In genomic region chr13:75217949-75218348, GRCh38 we compare ENCODE assay signal across 13 cellular contexts.
A peak's percentile ranks its signal among the peaks of the same experiment; 100 is the strongest.
DNase-seq lines count a peak whose midpoint lies in the region; ATAC-seq, FAIRE-seq and TF ChIP-seq lines count a peak whose summit lies in the region.
"Had no signal": no experiment of that assay in that cellular context is flagged by ENCODE, and none has a peak within 500 bp of the region (broad histone marks: within the 10 kb centered on the region; RNA-seq: fewer than 3 reads in every experiment).

No MANE protein-coding gene starts in this region.

- no peaks in the 10 kb centered on the region for H3K79me2 ChIP-seq in HCT116 (ENCODE audit: insufficient read depth, low read length)

- TF ChIP-seq RAD21 in HCT116 (IDR thresholded peaks at IDR 0.05; ENCODE audit: low read depth) = 0 out of 2 replicates have a peak, but pooled peaks have one; percentile 13

- H2AFZ ChIP-seq in HCT116 (ENCODE audit: low read depth, low read length, poor library complexity, severe bottlenecking) = no peak overlapping the region

- POLR2A ChIA-PET in HCT116 (lab: Charles Lee) = no interaction called here

- RAD21 ChIA-PET in HCT116 (lab: Charles Lee; ENCODE audit: low non-redundant PET in 1 of 2, low total read pairs in 2 of 2, uncharacterized antibody in 2 of 2, unreplicated experiment in 2 of 2) = no interaction called here

- no peaks in the 10 kb centered on the region for H3K9me2 ChIP-seq in HCT116 (ENCODE audit: insufficient read depth)

- H3K9ac ChIP-seq in HCT116 (ENCODE audit: low read length) (no peak overlapping the region), adipocyte (ENCODE audit: low read length) (no peak overlapping the region)

- H3K4me2 ChIP-seq in HCT116 (ENCODE audit: low read length) = no peak overlapping the region

- no peak for FAIRE-seq in small intestine (lab: Jason Lieb, UNC)
- FAIRE-seq: GM12892, pancreas had no signal

- H4K20me1 ChIP-seq in HCT116 (ENCODE audit: insufficient read depth) = no peaks in the 10 kb centered on the region

- no peak for TF ChIP-seq POLR2A in HCT116 (IDR thresholded peaks at IDR 0.05; ENCODE audit: borderline replicate concordance, extremely low read depth, insufficient read depth, insufficient read length)
- TF ChIP-seq POLR2A in uterus (IDR thresholded peaks at IDR 0.05) = no peak

- H3K4me1 ChIP-seq in HCT116 (ENCODE audit: control insufficient read depth in 1 of 2, insufficient read depth in 2 of 2, low read length in 2 of 2) = no peaks in the 10 kb centered on the region
- peaks cover 16% of the 10 kb centered on the region for H3K4me1 ChIP-seq in adipocyte (ENCODE audit: control insufficient read depth, insufficient read depth, low read length)
- peaks cover 0 to 6% of the 10 kb centered on the region in 2 donors for H3K4me1 ChIP-seq in uterus
- H3K4me1 ChIP-seq in small intestine (ENCODE audit: control insufficient read depth in 2 of 2, insufficient read depth in 1 of 2, low read depth in 1 of 2, low read length in 1 of 2) = no peaks in the 10 kb centered on the region
- H3K4me1 ChIP-seq: pancreas had no signal

- H3K27me3 ChIP-seq in HCT116 (ENCODE audit: insufficient read depth, low read length) = peaks cover 16% of the 10 kb centered on the region; the same call in 1 of the 2 replicates
- no peaks in the 10 kb centered on the region for H3K27me3 ChIP-seq in adipocyte (replicated peaks; ENCODE audit: control insufficient read depth, insufficient read depth, low read length)
- no peaks in the 10 kb centered on the region for H3K27me3 ChIP-seq in uterus
- H3K27me3 ChIP-seq in small intestine (ENCODE audit: control insufficient read depth in 2 of 2, insufficient read depth in 2 of 2, low read length in 2 of 2) = peaks cover 2 to 5% of the 10 kb centered on the region in 2 donors
- H3K27me3 ChIP-seq: pancreas had no signal

- CTCF ChIA-PET in HCT116 (lab: Charles Lee) = no interaction called here

- H3K9me3 ChIP-seq in HCT116 (ENCODE audit: control insufficient read depth in 1 of 2, insufficient read depth in 1 of 2, low read depth in 1 of 2, low read length in 2 of 2) = no peaks in the 10 kb centered on the region
- H3K9me3 ChIP-seq in adipocyte (ENCODE audit: control insufficient read depth, low read length) = no peaks in the 10 kb centered on the region
- H3K9me3 ChIP-seq in uterus = no peaks in the 10 kb centered on the region
- no peaks in the 10 kb centered on the region for H3K9me3 ChIP-seq in small intestine (ENCODE audit: control insufficient read depth, low read depth)
- H3K9me3 ChIP-seq: pancreas had no signal

- TF ChIP-seq CTCF in AG09309 (IDR thresholded peaks at IDR 0.05; ENCODE audit: control insufficient read depth, insufficient read depth, low read depth, low read length, missing control alignments) (peak; percentile 16), HCT116 (IDR thresholded peaks at IDR 0.05 in 2 of 3, conservative IDR thresholded peaks at IDR 0.05 in 1 of 3; ENCODE audit: borderline replicate concordance in 1 of 3, insufficient read depth in 1 of 3, low read depth in 2 of 3, low read length in 2 of 3) (no peak), uterus (IDR thresholded peaks at IDR 0.05) (no peak)

- H3K27ac ChIP-seq in HCT116 (ENCODE audit: low read depth, low read length) (no peak overlapping the region), uterus (no peak overlapping the region), small intestine (ENCODE audit: low read depth in 1 of 2, low read length in 1 of 2) (no peak overlapping the region)
- H3K27ac ChIP-seq: pancreas had no signal

- WGBS in small intestine, 3 donors = 31 to 41% (median 38%) methylated on average over 1 of the region's 1 CpG

- intact Hi-C loops in HCT116 (cut with micrococcal nuclease) (loop anchor here (2.0 to 5.0 kb wide), 2 partner anchors 931 to 1495 kb away; no protein-coding TSS in a partner anchor), uterus (cut with DNase I; ENCODE audit: low total_unique reads) (no loop called here)

- DNase-seq in AG09309 (ENCODE audit: low read depth) (peak; percentile 69), HCT116 (ENCODE audit: low read depth, low spot score) (no peak), adipocyte (ENCODE audit: low read depth) (peak; percentile 71), kidney tubule cell (ENCODE audit: low spot score) (peak; percentile 30), uterus (no peak), small intestine (no peak), NCI-H345 (lab: John Stamatoyannopoulos, UW) (no peak)
- DNase-seq: NCI-H187 treated with DMSO at 0.1 percent for 48 hours, pancreas, RPMI8226 had no signal

- no peaks in the 10 kb centered on the region for H3K36me3 ChIP-seq in HCT116 (ENCODE audit: control insufficient read depth in 1 of 2, insufficient read depth in 2 of 2, low read length in 2 of 2)
- H3K36me3 ChIP-seq in adipocyte (ENCODE audit: control insufficient read depth, insufficient read depth, low read length, severe bottlenecking) = no peaks in the 10 kb centered on the region
- H3K36me3 ChIP-seq in uterus = no peaks in the 10 kb centered on the region
- H3K36me3 ChIP-seq in small intestine (ENCODE audit: control insufficient read depth in 2 of 2, insufficient read depth in 2 of 2, low read length in 2 of 2) = no peaks in the 10 kb centered on the region
- H3K36me3 ChIP-seq: pancreas had no signal

- BruUV-seq in HCT116 (replicated peaks; lab: Mats Ljungman, UMichigan) = no TSS peak

- ATAC-seq in HCT116 = no peak
- no peak for ATAC-seq in HG03097 (IDR thresholded peaks at IDR 0.05; ENCODE audit: low FRiP score, unreplicated experiment)
- ATAC-seq: left lobe of liver, pancreas had no signal

- H3K4me3 ChIP-seq in AG09309 (ENCODE audit: control insufficient read depth, low read depth, low read length) (no peak overlapping the region), HCT116 (replicated peaks in 1 of 2; ENCODE audit: low read depth in 1 of 2, low read length in 2 of 2) (no peak overlapping the region), adipocyte (ENCODE audit: low read length) (no peak overlapping the region), uterus (no peak overlapping the region), small intestine (ENCODE audit: low read depth in 1 of 2, low read length in 2 of 2) (no peak overlapping the region)
- H3K4me3 ChIP-seq: pancreas had no signal

TF ChIP-seq in HCT116, 20 proteins besides CTCF, POLR2A, EP300 and RAD21:
- no peak for TF ChIP-seq EZH2 (IDR thresholded peaks at IDR 0.05)
- no peak for TF ChIP-seq SRF (IDR thresholded peaks at IDR 0.05; ENCODE audit: low read depth)
- TF ChIP-seq TCF7L2 (IDR thresholded peaks at IDR 0.05; ENCODE audit: borderline replicate concordance, extremely low read depth, insufficient read depth, insufficient read length) = no peak
- TF ChIP-seq SIN3A (IDR thresholded peaks at IDR 0.05; ENCODE audit: low read depth) = no peak
- TF ChIP-seq POLR2AphosphoS5 (IDR thresholded peaks at IDR 0.05; ENCODE audit: low read depth, low read length) = no peak
- no peak for TF ChIP-seq REST (IDR thresholded peaks at IDR 0.05; ENCODE audit: low read depth)
- no peak for TF ChIP-seq CEBPB (IDR thresholded peaks at IDR 0.05; ENCODE audit: low read depth)
- TF ChIP-seq YY1 (IDR thresholded peaks at IDR 0.05; ENCODE audit: extremely low read depth, insufficient replicate concordance, low read depth, low read length) = no peak
- no peak for TF ChIP-seq FOSL1 (IDR thresholded peaks at IDR 0.05; ENCODE audit: low read depth)
- no peak for TF ChIP-seq ZNF274 (IDR thresholded peaks at IDR 0.05; ENCODE audit: low read depth, low read length)
- no peak for TF ChIP-seq EGR1 (IDR thresholded peaks at IDR 0.05; ENCODE audit: low read depth)

Comparison
In these comparisons a context has a peak if more than half of its experiments do, and no peak if none do; other contexts are left out.
1. DNase-seq: peak in AG09309 (single experiment), adipocyte (single experiment) and kidney tubule cell (single experiment); none in HCT116 (single experiment), uterus (0 of 2), small intestine (single experiment) and NCI-H345 (single experiment).